Comparison of ENCODE assay signal across 8 cellular contexts in genomic region chr12:7060353-7060954, GRCh38. TPM values are rescaled to one million over a fixed set of nuclear protein-coding genes. Genes with fewer than 3 reads are reported as not detected.
DNase-seq lines count a peak whose midpoint lies in the region; ATAC-seq and TF ChIP-seq lines count a peak whose summit lies in the region.

TSS of gene C1S (plus strand) at chr12:7060718. CDS start at chr12:7061913, 1,195 bp downstream.

- ATAC-seq in GM18502 (IDR thresholded peaks at IDR 0.05; ENCODE audit: poor library complexity, unreplicated experiment) (no peak), GM18873 (IDR thresholded peaks at IDR 0.05; ENCODE audit: low FRiP score, unreplicated experiment) (no peak)

- H3K4me3 ChIP-seq in SK-N-SH (ENCODE audit: low read depth in 2 of 2, low read length in 1 of 2) (no peak within 1 kb of the TSS), ovary (peak within 1 kb of the TSS; percentile 48)

- POLR2A ChIA-PET in SK-N-SH (lab: Yijun Ruan, JAX): no interaction called here

- H3F3A ChIP-seq in SK-N-SH (replicated peaks; ENCODE audit: insufficient read depth): no peaks in the 10 kb centered on the region

- no peaks in the 10 kb centered on the region for H3K79me2 ChIP-seq in SK-N-SH (ENCODE audit: insufficient read depth)

- H3K4me1 ChIP-seq in SK-N-SH (ENCODE audit: control insufficient read depth in 1 of 2, insufficient read depth in 2 of 2, low read depth in 1 of 2, low read length in 1 of 2) (no peaks in the 10 kb centered on the region), ovary (ENCODE audit: insufficient read depth) (peaks cover 8% of the 10 kb centered on the region)

- no peak within 1 kb of the TSS for H3K27ac ChIP-seq in SK-N-SH (ENCODE audit: low read depth in 2 of 2, low read length in 1 of 2)
- peak within 1 kb of the TSS; percentile 66 to 89 for H3K27ac ChIP-seq in ovary

- CTCF ChIA-PET in SK-N-SH (lab: Yijun Ruan, JAX): interaction anchor here (1.0 to 1.7 kb wide), 11 partner anchors 9 to 81 kb away, joined by 3 to 11 read pairs (median 4); partner anchors contain the start of genes C1R, C1RL and LPCAT3

- no peak within 1 kb of the TSS; the same call in 1 of the 2 replicates for H3K4me2 ChIP-seq in SK-N-SH

- TF ChIP-seq EP300 in SK-N-SH (IDR thresholded peaks at IDR 0.05; ENCODE audit: borderline replicate concordance in 1 of 2, low read depth in 1 of 2, low read length in 1 of 2) (no peak), ovary (IDR thresholded peaks at IDR 0.05) (peak; percentile 99)

- WGBS in SK-N-SH (ENCODE audit: low lambda C conversion rate): 17% methylated on average over 7 of the region's 10 CpGs
- 2 to 6% (median 3%) methylated on average over 10 of the region's 10 CpGs for WGBS in ovary, 3 donors

- intact Hi-C loops in ovary (cut with DNase I): loop anchor here (1.0 to 5.0 kb wide), 5 partner anchors 30 to 50 kb away; partner anchors contain the start of genes C1RL (in 3 of the 4) and C1R (in 1 of the 4)

- no peak within 1 kb of the TSS for H3K9ac ChIP-seq in SK-N-SH

- peak; percentile 72 for TF ChIP-seq RAD21 in SK-N-SH (IDR thresholded peaks at IDR 0.05; ENCODE audit: low read length)

- no peaks in the 10 kb centered on the region for H3K36me3 ChIP-seq in SK-N-SH (replicated peaks in 1 of 2; ENCODE audit: control insufficient read depth in 1 of 2, insufficient read depth in 2 of 2, low read length in 1 of 2)
- H3K36me3 ChIP-seq in ovary: no peaks in the 10 kb centered on the region

- H2AFZ ChIP-seq in SK-N-SH (ENCODE audit: low read depth): no peak within 1 kb of the TSS; the same call in 1 of the 2 replicates

- H3K9me3 ChIP-seq in SK-N-SH (no peaks in the 10 kb centered on the region), ovary (no peaks in the 10 kb centered on the region)

- H3K9me2 ChIP-seq in SK-N-SH: no peaks in the 10 kb centered on the region

- peak; percentile 70 for TF ChIP-seq CTCF in SK-N-SH (IDR thresholded peaks at IDR 0.05)
- TF ChIP-seq CTCF in ovary (IDR thresholded peaks at IDR 0.05): peak; percentile 85 to 99 (median 98)

- H3K27me3 ChIP-seq in SK-N-SH (ENCODE audit: insufficient read depth): peaks cover 20% of the 10 kb centered on the region; the same call in 1 of the 2 replicates
- no peaks in the 10 kb centered on the region for H3K27me3 ChIP-seq in ovary

- peak; percentile 90 for TF ChIP-seq POLR2A in ovary (IDR thresholded peaks at IDR 0.05)

- H4K20me1 ChIP-seq in SK-N-SH (ENCODE audit: insufficient read depth): no peaks in the 10 kb centered on the region

- DNase-seq in EL (peak; percentile 98), SK-N-SH (peak; percentile 53), globus pallidus (ENCODE audit: low spot score) (peak; percentile 23), ovary (peak; percentile 80 to 92 (median 85)), NCI-H187 (lab: John Stamatoyannopoulos, UW) (no peak), GF-D8 (lab: John Stamatoyannopoulos, UW) (no peak)

TF ChIP-seq in SK-N-SH, 30 proteins besides CTCF, POLR2A, EP300 and RAD21:
- TF ChIP-seq SMC3 (IDR thresholded peaks at IDR 0.05; ENCODE audit: low read depth, low read length) (peak; percentile 82), RXRA (IDR thresholded peaks at IDR 0.05; ENCODE audit: borderline replicate concordance, low read depth) (no peak), FOXM1 (IDR thresholded peaks at IDR 0.05; ENCODE audit: low read depth) (no peak), TEAD4 (IDR thresholded peaks at IDR 0.05; ENCODE audit: borderline replicate concordance, insufficient read depth) (no peak)

RNA-seq across cellular contexts. Expression of gene C1S, which starts in this region (rescaled TPM):
- polyA plus RNA-seq in SK-N-SH (2012; rRNA removed): 14.5 and 19.3 TPM in 2 replicates
- polyA plus RNA-seq in SK-N-SH (2012; cell fraction: cytosol; rRNA removed): 14.1 and 14.8 TPM in 2 replicates
- polyA plus RNA-seq in SK-N-SH (2012; cell fraction: nucleus; rRNA removed): 17.6 and 29.5 TPM in 2 replicates
- 1,000 to 10,000 TPM in 3 of 7 donors, 100 to 1,000 TPM in 4; 499 to 1,495 (median 773) TPM for total RNA-seq in ovary
- 1,000 to 10,000 TPM in 1 of 2 donors, 100 to 1,000 TPM in 1; 952 to 1,168 TPM for polyA plus RNA-seq in ovary

Comparison
In these comparisons a context has a peak if more than half of its experiments do, and no peak if none do; other contexts are left out.
1. RNA of gene C1S (polyA plus RNA-seq): 952 to 1,168 TPM in ovary; 14.1 to 29.5 TPM in SK-N-SH; every median in the first group is over 10 times any median in the second.
2. DNase-seq: peak in EL (single experiment), SK-N-SH (single experiment), globus pallidus (single experiment) and ovary (5 of 5); none in NCI-H187 (0 of 2) and GF-D8 (single experiment).
3. H3K27ac ChIP-seq: peak in ovary (2 of 2); none in SK-N-SH (0 of 2).